In the genomic region with DNA sequence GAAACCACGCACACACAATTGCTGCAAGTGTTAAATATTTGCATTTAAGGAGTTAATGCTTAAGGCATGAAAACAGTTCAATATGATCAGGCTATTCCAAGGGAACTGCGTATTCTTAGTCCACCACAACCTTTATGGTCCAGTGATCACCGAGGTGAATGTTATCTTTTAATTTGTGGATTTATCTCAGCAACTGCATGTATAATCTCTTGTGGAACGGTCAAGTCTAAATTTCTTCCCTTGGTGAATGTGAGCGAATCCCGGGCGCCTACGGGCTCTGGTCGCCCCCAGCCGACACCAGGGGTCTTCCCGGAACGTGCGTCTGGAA, we compare ENCODE assay signal across 8 cellular contexts. TPM values are rescaled to one million over a fixed set of nuclear protein-coding genes. Genes with fewer than 3 reads are reported as not detected.
DNase-seq lines count a peak whose midpoint lies in the region; ATAC-seq and TF ChIP-seq lines count a peak whose summit lies in the region.

No MANE protein-coding gene starts in this region.

- H3K4me1 Mint-ChIP-seq in stimulated activated naive CD8-positive, alpha-beta T cell treated with anti-CD3 and anti-CD28 coated beads, Interleukin-15, Interleukin-2, amounts not matched to agents 100 ng/mL and 50 ng/mL, for 24 hours (ENCODE audit: low read depth) = peaks cover 12% of the 10 kb centered on the region

- peak overlapping the region; percentile 66 to 75 for H3K4me3 ChIP-seq in cardiac fibroblast (replicated peaks in 1 of 2; ENCODE audit: low read depth in 2 of 2, low read length in 2 of 2)
- peak overlapping the region; percentile 7 for H3K4me3 ChIP-seq in mucosa of descending colon

- peaks cover 6% of the 10 kb centered on the region for H3K36me3 Mint-ChIP-seq in stimulated activated naive CD8-positive, alpha-beta T cell treated with anti-CD3 and anti-CD28 coated beads, Interleukin-15, Interleukin-2, amounts not matched to agents 100 ng/mL and 50 ng/mL, for 24 hours (ENCODE audit: low read depth)

- no peak for TF ChIP-seq CTCF in cardiac fibroblast (IDR thresholded peaks at IDR 0.05; ENCODE audit: low read depth, low read length)
- no peak for TF ChIP-seq CTCF in mucosa of descending colon (IDR thresholded peaks at IDR 0.05)

- peak overlapping the region; percentile 86 for H3K4me3 Mint-ChIP-seq in stimulated activated naive CD8-positive, alpha-beta T cell treated with anti-CD3 and anti-CD28 coated beads, Interleukin-15, Interleukin-2, amounts not matched to agents 100 ng/mL and 50 ng/mL, for 24 hours

- ATAC-seq in stimulated activated naive CD8-positive, alpha-beta T cell treated with anti-CD3 and anti-CD28 coated beads, Interleukin-15, Interleukin-2, amounts not matched to agents 100 U/mL and 50 U/mL, for 24 hours = no peak
- ATAC-seq in mucosa of descending colon (no peak), GM21423 (IDR thresholded peaks at IDR 0.05; ENCODE audit: unreplicated experiment) (no peak)

- H3K36me3 ChIP-seq in mucosa of descending colon (ENCODE audit: low read depth) = no peaks in the 10 kb centered on the region

- no peak for DNase-seq in stimulated activated naive CD8-positive, alpha-beta T cell treated with anti-CD3 and anti-CD28 coated beads, Interleukin-15, Interleukin-2, amounts not matched to agents 100 U/mL and 50 U/mL, for 24 hours
- DNase-seq in cardiac fibroblast (ENCODE audit: low read depth in 2 of 2) (no peak), mucosa of descending colon (no peak), hepatic stellate cell (ENCODE audit: low spot score) (no peak), amniotic stem cell (lab: John Stamatoyannopoulos, UW) (no peak), glomerular visceral epithelial cell (ENCODE audit: extremely low spot score) (no peak)

- no peaks in the 10 kb centered on the region for H3K9me3 ChIP-seq in mucosa of descending colon

- intact Hi-C loops in mucosa of descending colon (cut with DNase I, micrococcal nuclease) = no loop called here

- H3K27me3 Mint-ChIP-seq in stimulated activated naive CD8-positive, alpha-beta T cell treated with anti-CD3 and anti-CD28 coated beads, Interleukin-15, Interleukin-2, amounts not matched to agents 100 ng/mL and 50 ng/mL, for 24 hours = peaks cover 11% of the 10 kb centered on the region

- H3K4me1 ChIP-seq in mucosa of descending colon (ENCODE audit: low read depth) = peaks cover 7% of the 10 kb centered on the region

- peak overlapping the region; percentile 85 for H3K27ac Mint-ChIP-seq in stimulated activated naive CD8-positive, alpha-beta T cell treated with anti-CD3 and anti-CD28 coated beads, Interleukin-15, Interleukin-2, amounts not matched to agents 100 ng/mL and 50 ng/mL, for 24 hours

- H3K9me3 Mint-ChIP-seq in stimulated activated naive CD8-positive, alpha-beta T cell treated with anti-CD3 and anti-CD28 coated beads, Interleukin-15, Interleukin-2, amounts not matched to agents 100 ng/mL and 50 ng/mL, for 24 hours = no peaks in the 10 kb centered on the region

RNA-seq across cellular contexts. Expression of a gene that starts 1.0 kb away (rescaled TPM):
- 1 to 10 TPM; 3.0 to 5.6 (median 3.8) TPM for total RNA-seq in mucosa of descending colon

RNA-seq across cellular contexts. Expression of a gene that starts 27.6 kb away (rescaled TPM):
- 100 to 1,000 TPM in 2 of 3 donors, 10 to 100 TPM in 1; 81.3 to 143 (median 128) TPM for total RNA-seq in mucosa of descending colon

RNA-seq across cellular contexts. Expression of a gene that starts 27.8 kb away (rescaled TPM):
- 10 to 100 TPM; 22.1 to 35.9 (median 24.2) TPM for total RNA-seq in mucosa of descending colon
